In genomic region chr17:36608794-36609497, GRCh38 we compare ENCODE assay signal across 8 cellular contexts. TPM values are rescaled to one million over a fixed set of nuclear protein-coding genes. Genes with fewer than 3 reads are reported as not detected.
DNase-seq lines count a peak whose midpoint lies in the region; ATAC-seq and TF ChIP-seq lines count a peak whose summit lies in the region.

No MANE protein-coding gene starts in this region.

- intact Hi-C loops in ascending aorta (cut with DNase I) = no loop called here

- H3K27me3 ChIP-seq in ascending aorta = no peaks in the 10 kb centered on the region

- peak; percentile 3 to 43 (median 20) for TF ChIP-seq CTCF in ascending aorta (IDR thresholded peaks at IDR 0.05)

- DNase-seq in DMS 273 (lab: John Stamatoyannopoulos, UW; ENCODE audit: unreplicated experiment) = peak; percentile 72
- DNase-seq in DMS 273 treated with DMSO at 0.1 percent for 48 hours (lab: John Stamatoyannopoulos, UW) = no peak
- peak; percentile 77 for DNase-seq in NCI-H2107 treated with DMSO at 0.1 percent for 48 hours (lab: John Stamatoyannopoulos, UW; ENCODE audit: unreplicated experiment)
- no peak for DNase-seq in ascending aorta (ENCODE audit: low spot score in 2 of 2)
- DNase-seq in iPS-NIHi7 (ENCODE audit: extremely low spot score) = peak; percentile 52
- DNase-seq in stromal cell of bone marrow (ENCODE audit: low read depth) = peak; percentile 51

- no peak overlapping the region for H3K27ac ChIP-seq in ascending aorta

- no peak for ATAC-seq in GM18868 (IDR thresholded peaks at IDR 0.05; ENCODE audit: unreplicated experiment)
- ATAC-seq in HG02678 (IDR thresholded peaks at IDR 0.05; ENCODE audit: unreplicated experiment) = no peak

- H3K4me1 ChIP-seq in ascending aorta = peaks cover 0 to 3% of the 10 kb centered on the region in 2 donors

- no peaks in the 10 kb centered on the region for H3K36me3 ChIP-seq in ascending aorta

- H3K4me3 ChIP-seq in ascending aorta = no peak overlapping the region

- no peaks in the 10 kb centered on the region for H3K9me3 ChIP-seq in ascending aorta

RNA-seq across cellular contexts. Expression of gene MRM1, which starts 7.6 kb away (rescaled TPM):
- total RNA-seq in ascending aorta = not detected

RNA-seq across cellular contexts. Expression of gene DHRS11, which starts 17.3 kb away (rescaled TPM):
- total RNA-seq in ascending aorta = 11.8 TPM

Comparison
In these comparisons a context has a peak if more than half of its experiments do, and no peak if none do; other contexts are left out.
1. DNase-seq: peak in DMS 273 (single experiment), NCI-H2107 treated with DMSO at 0.1 percent for 48 hours (single experiment), iPS-NIHi7 (single experiment) and stromal cell of bone marrow (single experiment); none in DMS 273 treated with DMSO at 0.1 percent for 48 hours (single experiment) and ascending aorta (0 of 2).